ENCODE assay signal across 19 cellular contexts in the genomic region with DNA sequence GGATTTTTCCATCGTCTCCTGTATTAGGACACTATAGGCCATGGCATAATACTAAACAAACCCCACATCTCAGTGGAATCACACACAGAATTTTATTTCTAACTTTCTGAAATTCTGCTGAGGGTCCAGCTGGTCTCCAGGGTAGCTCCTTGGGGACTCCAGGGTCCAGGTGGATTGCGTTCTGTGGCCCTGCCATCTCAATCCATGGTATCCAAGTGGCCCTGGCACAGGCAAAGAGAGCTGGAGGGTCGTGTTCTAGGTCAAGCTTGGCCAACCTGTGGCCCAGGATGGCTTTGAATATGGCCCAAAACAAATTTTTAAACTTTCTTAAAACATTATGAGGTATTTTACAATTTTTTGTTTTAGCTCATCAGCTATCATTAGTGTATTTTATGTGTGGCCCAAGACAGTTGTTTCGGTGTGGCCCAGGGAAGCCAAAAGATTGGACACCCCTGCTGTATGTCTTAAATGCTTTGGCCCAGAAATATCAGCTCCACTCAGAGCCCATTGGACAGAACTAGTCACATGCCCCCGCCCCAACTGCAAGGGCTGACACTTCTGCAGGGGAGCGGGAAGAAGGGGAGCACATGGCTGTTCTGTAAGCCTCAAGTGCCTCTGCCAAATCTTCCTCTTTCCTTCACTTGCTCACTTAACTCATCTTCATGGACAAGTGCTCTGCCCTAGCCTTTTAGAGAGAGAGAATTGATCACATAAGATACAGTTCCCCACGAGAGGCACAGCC.
DNase-seq lines count a peak whose midpoint lies in the region; ATAC-seq, FAIRE-seq and TF ChIP-seq lines count a peak whose summit lies in the region.
"Had no signal": no experiment of that assay in that cellular context is flagged by ENCODE, and none has a peak within 500 bp of the region (broad histone marks: within the 10 kb centered on the region; RNA-seq: fewer than 3 reads in every experiment).

No MANE protein-coding gene starts in this region.

- TF ChIP-seq POLR2A in H1 (IDR thresholded peaks at IDR 0.05; ENCODE audit: control extremely low read depth in 1 of 2, low read depth in 2 of 2, low read length in 2 of 2), result no peak

- H3K9me3 ChIP-seq in heart right ventricle, result peaks cover 0 to 11% (median 7%) of the 10 kb centered on the region in 11 donors
- peaks cover 5 to 7% of the 10 kb centered on the region in 2 experiments; a peak in 2 of 4 replicates for H3K9me3 ChIP-seq in H1 (ENCODE audit: insufficient read depth in 2 of 2, low read depth in 1 of 2, low read length in 1 of 2)
- H3K9me3 ChIP-seq in subcutaneous abdominal adipose tissue (ENCODE audit: control insufficient read depth in 5 of 5, low read length in 5 of 5), result peaks cover 0 to 9% (median 4%) of the 10 kb centered on the region in 5 donors
- H3K9me3 ChIP-seq: body of pancreas, pancreas, vagina had no signal

- no peak overlapping the region for H3K18ac ChIP-seq in H1 (ENCODE audit: extremely low read depth, low read length)

- no peak overlapping the region for H4K91ac ChIP-seq in H1 (replicated peaks; ENCODE audit: insufficient read length, low read length)

- no peak overlapping the region for H3K9ac ChIP-seq in H1 (replicated peaks in 1 of 4; ENCODE audit: extremely low read depth in 1 of 4, low read depth in 3 of 4, low read length in 3 of 4)
- peak overlapping the region in 1 of 5 donors; percentile 0 for H3K9ac ChIP-seq in subcutaneous abdominal adipose tissue (ENCODE audit: low read length in 5 of 5)

- no peak for TF ChIP-seq RAD21 in H1 (IDR thresholded peaks at IDR 0.05 in 1 of 2, conservative IDR thresholded peaks at IDR 0.05 in 1 of 2; ENCODE audit: low read depth in 2 of 2, low read length in 2 of 2)

- no peaks in the 10 kb centered on the region for H3K23me2 ChIP-seq in H1 (ENCODE audit: low read depth, low read length)

- 71 to 78% methylated on average over 7 of the region's 7 CpGs for whole genome bisulfite sequencing in heart right ventricle, 2 donors
- 85% methylated on average over 7 of the region's 7 CpGs; no CpG with 5 or more reads in 1 of the 2 experiments for whole genome bisulfite sequencing in H1 (ENCODE audit: extremely low coverage in 1 of 2, insufficient coverage in 1 of 2, insufficient read length in 1 of 2, insufficient replicate concordance in 2 of 2, low coverage in 1 of 2, low lambda C conversion rate in 2 of 2, missing lambda C conversion rate in 1 of 2), 2 experiments

- no peak overlapping the region for H2AFZ ChIP-seq in H1 (ENCODE audit: low read length)

- POLR2A ChIA-PET in H1 (lab: Charles Lee; ENCODE audit: partially characterized antibody), result no interaction called here

- H2BK20ac ChIP-seq in H1 (ENCODE audit: low read length), result no peak overlapping the region

- H3K36me3 ChIP-seq in heart right ventricle (peaks cover 0 to 25% (median 14%) of the 10 kb centered on the region in 9 donors), H1 (ENCODE audit: control insufficient read depth in 2 of 4, insufficient read depth in 4 of 4, low read length in 3 of 4) (peaks cover 0 to 8% (median 3%) of the 10 kb centered on the region in 4 experiments; a peak in 4 of 8 replicates), subcutaneous abdominal adipose tissue (ENCODE audit: control insufficient read depth in 5 of 5, insufficient read depth in 5 of 5, low read length in 5 of 5) (peaks cover 5 to 46% (median 23%) of the 10 kb centered on the region in 5 donors)
- H3K36me3 ChIP-seq: pancreas had no signal

- TF ChIP-seq EP300 in H1 (IDR thresholded peaks at IDR 0.05; ENCODE audit: borderline replicate concordance in 1 of 2, low read depth in 2 of 2, low read length in 2 of 2), result no peak

- H3K27me3 ChIP-seq in heart right ventricle, result no peaks in the 10 kb centered on the region
- no peaks in the 10 kb centered on the region for H3K27me3 ChIP-seq in H1 (replicated peaks in 1 of 4; ENCODE audit: control insufficient read depth in 3 of 4, extremely low read depth in 1 of 4, insufficient read depth in 3 of 4, low read length in 3 of 4)
- no peaks in the 10 kb centered on the region for H3K27me3 ChIP-seq in subcutaneous abdominal adipose tissue (ENCODE audit: control insufficient read depth in 5 of 5, insufficient read depth in 4 of 5, low read length in 5 of 5)
- H3K27me3 ChIP-seq: body of pancreas, pancreas, vagina had no signal

- no peaks in the 10 kb centered on the region for H3K79me2 ChIP-seq in H1 (ENCODE audit: control insufficient read depth in 1 of 2, insufficient read depth in 2 of 2, low read length in 2 of 2)

- H3K23ac ChIP-seq in H1 (ENCODE audit: insufficient read length), result no peak overlapping the region

- no peak for TF ChIP-seq CTCF in heart right ventricle (IDR thresholded peaks at IDR 0.05)
- TF ChIP-seq CTCF in H1 (IDR thresholded peaks at IDR 0.05; ENCODE audit: control extremely low read depth in 1 of 3, insufficient read depth in 1 of 3, low read depth in 1 of 3, low read length in 3 of 3), result no peak

- no peak overlapping the region for H3K56ac ChIP-seq in H1 (replicated peaks; ENCODE audit: insufficient read length, low read depth, low read length)

- H3K79me1 ChIP-seq in H1 (ENCODE audit: low read depth, low read length), result no peaks in the 10 kb centered on the region

- H3K4me3 ChIP-seq in heart right ventricle (no peak overlapping the region), H1 (ENCODE audit: extremely low read depth in 1 of 4, insufficient read depth in 2 of 4, low read depth in 3 of 4, low read length in 4 of 4) (no peak overlapping the region), subcutaneous abdominal adipose tissue (ENCODE audit: low read depth in 1 of 5, low read length in 5 of 5) (no peak overlapping the region)
- H3K4me3 ChIP-seq: body of pancreas, pancreas, vagina had no signal

- H2BK5ac ChIP-seq in H1 (ENCODE audit: low read depth, low read length), result no peak overlapping the region

- FAIRE-seq in H1 (lab: Jason Lieb, UNC), result no peak
- FAIRE-seq: D721Med, GM18507, pancreas had no signal

- H4K5ac ChIP-seq in H1 (ENCODE audit: insufficient read length, low read depth, low read length), result no peak overlapping the region

- CTCF ChIA-PET in H1 (lab: Charles Lee; ENCODE audit: partially characterized antibody), result interaction anchor here (0.6 to 4.3 kb wide), 32 partner anchors 9 to 815 kb away, joined by 3 to 27 read pairs (median 4); no protein-coding TSS in a partner anchor

- H3K14ac ChIP-seq in H1 (ENCODE audit: insufficient read length), result no peak overlapping the region

- H3K27ac ChIP-seq in heart right ventricle (peak overlapping the region in 8 of 10 donors; percentile 1 to 57 (median 20)), H1 (ENCODE audit: low read depth, low read length) (no peak overlapping the region), subcutaneous abdominal adipose tissue (ENCODE audit: low read depth, low read length) (peak overlapping the region; percentile 59)
- H3K27ac ChIP-seq: body of pancreas, pancreas, vagina had no signal

- no peak overlapping the region for H2BK15ac ChIP-seq in H1 (ENCODE audit: low read length)

- no peak overlapping the region for H2AK5ac ChIP-seq in H1 (ENCODE audit: low read depth, low read length)

- intact Hi-C loops in heart right ventricle (cut with DNase I), result loop anchor here in 9 of 10 donors (2.0 to 10.0 kb wide), 11 partner anchors 101 to 1181 kb away; no protein-coding TSS in a partner anchor
- intact Hi-C loops in left ventricle myocardium superior (cut with micrococcal nuclease), result loop anchor here (10.0 kb wide), 1 partner anchor 741 kb away; no protein-coding TSS in a partner anchor

- DNase-seq in heart right ventricle (no peak), left ventricle myocardium superior (no peak), NOMO-1 treated with DMSO at 0.1 percent for 48 hours (lab: John Stamatoyannopoulos, UW; ENCODE audit: unreplicated experiment) (peak; percentile 62), H1 (ENCODE audit: low read depth in 1 of 2, low spot score in 2 of 2) (no peak), AG08395 (ENCODE audit: low spot score) (no peak), NCI-H748 treated with DMSO at 0.1 percent for 48 hours (lab: John Stamatoyannopoulos, UW) (no peak)
- DNase-seq: activated CD4-positive, CD25-positive, alpha-beta regulatory T cell; activated naive CD4-positive, alpha-beta T cell treated with anti-CD3 and anti-CD28 coated beads for 36 hours; body of pancreas; hypothalamus; NCI-H1694; NCI-H510A; stimulated activated naive CD4-positive, alpha-beta T cell treated with Interleukin-2 at 50 U/mL for 16 hours had no signal

- no peak overlapping the region for H2BK120ac ChIP-seq in H1 (replicated peaks; ENCODE audit: low read depth, low read length)

- no peaks in the 10 kb centered on the region for H4K20me1 ChIP-seq in H1 (replicated peaks in 1 of 2; ENCODE audit: control insufficient read depth in 1 of 2, insufficient read depth in 2 of 2, low read length in 2 of 2)

- no peak overlapping the region for H3K4me2 ChIP-seq in H1 (ENCODE audit: insufficient read depth in 1 of 2, low read depth in 2 of 2, low read length in 2 of 2)

- H3K4ac ChIP-seq in H1 (replicated peaks; ENCODE audit: insufficient read length, low read depth, low read length), result no peak overlapping the region

- H3K4me1 ChIP-seq in heart right ventricle (peaks cover 4 to 55% (median 49%) of the 10 kb centered on the region in 9 donors), H1 (replicated peaks in 1 of 4; ENCODE audit: control insufficient read depth in 3 of 4, insufficient read depth in 4 of 4, low read length in 3 of 4) (peaks cover 0 to 3% (median under 1%) of the 10 kb centered on the region in 4 experiments; a peak in 2 of 7 replicates), subcutaneous abdominal adipose tissue (ENCODE audit: control insufficient read depth in 5 of 5, insufficient read depth in 5 of 5, low read length in 5 of 5) (peaks cover 4 to 40% (median 23%) of the 10 kb centered on the region in 5 donors)
- H3K4me1 ChIP-seq: pancreas had no signal

- no peak overlapping the region for H4K8ac ChIP-seq in H1 (ENCODE audit: extremely low read depth, insufficient read depth, low read length)

- H2BK12ac ChIP-seq in H1 (ENCODE audit: low read depth, low read length), result no peak overlapping the region

- ATAC-seq in heart right ventricle (no peak), left ventricle myocardium superior (no peak), esophagus mucosa (no peak)
- ATAC-seq: body of pancreas, pancreas had no signal

TF ChIP-seq in H1, 55 proteins besides CTCF, POLR2A, EP300 and RAD21 (continues in another document):
- TF ChIP-seq SUZ12 (IDR thresholded peaks at IDR 0.05; ENCODE audit: low read length) (no peak), RNF2 (IDR thresholded peaks at IDR 0.05; ENCODE audit: borderline replicate concordance, low read depth, low read length, missing control alignments, poor library complexity, severe bottlenecking) (no peak), NRF1 (IDR thresholded peaks at IDR 0.05; ENCODE audit: low read depth, low read length) (no peak), FOSL1 (IDR thresholded peaks at IDR 0.05; ENCODE audit: insufficient read depth, low read depth, low read length) (no peak)
